ENCODE assay signal across 16 cellular contexts in genomic region chr4:45199736-45200135, GRCh38.
"Had no signal": no experiment of that assay in that cellular context is flagged by ENCODE, and none has a peak within 500 bp of the region (broad histone marks: within the 10 kb centered on the region; RNA-seq: fewer than 3 reads in every experiment).

No MANE protein-coding gene starts in this region.

- DNase-seq: effector CD8-positive, alpha-beta T cell; effector memory CD8-positive, alpha-beta T cell; endodermal cell; erythroblast; esophagus squamous epithelium; foreskin fibroblast; heart left ventricle; hippocampal formation; left lung; left ventricle myocardium superior; lower lobe of right lung; mesendoderm; midbrain had no signal

- H3K4me1 ChIP-seq: esophagus squamous epithelium, gastroesophageal sphincter, heart left ventricle, left lung, lower lobe of right lung had no signal

- H3K4me3 ChIP-seq: coronary artery, esophagus squamous epithelium, gastroesophageal sphincter, heart left ventricle, left lung, lower lobe of right lung had no signal

- H3K9me3 ChIP-seq: esophagus squamous epithelium, gastroesophageal sphincter, left lung, lower lobe of right lung had no signal

- H3K27ac ChIP-seq: coronary artery, epithelial cell of prostate, esophagus squamous epithelium, gastroesophageal sphincter, heart left ventricle, left lung, lower lobe of right lung had no signal

- H3K36me3 ChIP-seq: esophagus squamous epithelium, gastroesophageal sphincter, heart left ventricle, left lung, lower lobe of right lung had no signal

- H3K27me3 ChIP-seq: esophagus squamous epithelium, gastroesophageal sphincter, heart left ventricle, left lung had no signal
